6 cellular contexts compared by ENCODE assay signal in genomic region chr4:97639961-97640360, GRCh38.
"Had no signal": no experiment of that assay in that cellular context is flagged by ENCODE, and none has a peak within 500 bp of the region (broad histone marks: within the 10 kb centered on the region; RNA-seq: fewer than 3 reads in every experiment).

No MANE protein-coding gene starts in this region.

- H3K27ac ChIP-seq: HL-60 had no signal

- H3K4me3 ChIP-seq: K562 had no signal

- ATAC-seq: HepG2, K562 had no signal

- DNase-seq: IMR-90, KBM-7, KG1 had no signal
